In genomic region chr14:94026886-94027469, GRCh38 we compare ENCODE assay signal across 1 cellular context.
TF ChIP-seq lines count a peak whose summit lies in the region.

No MANE protein-coding gene starts in this region.

TF ChIP-seq in H1, 55 proteins besides CTCF, POLR2A, EP300 and RAD21:
- TF ChIP-seq CHD7 (IDR thresholded peaks at IDR 0.05; ENCODE audit: insufficient replicate concordance, low read length) (no peak), CEBPB (IDR thresholded peaks at IDR 0.05; ENCODE audit: low read depth, low read length) (no peak), BCL11A (IDR thresholded peaks at IDR 0.05; ENCODE audit: low read depth in 2 of 2, low read length in 2 of 2) (no peak), KDM1A (IDR thresholded peaks at IDR 0.05; ENCODE audit: borderline replicate concordance, low read length) (no peak), JUN (IDR thresholded peaks at IDR 0.05; ENCODE audit: low read depth, low read length) (no peak), SRF (IDR thresholded peaks at IDR 0.05; ENCODE audit: low read depth, low read length) (no peak), RNF2 (IDR thresholded peaks at IDR 0.05; ENCODE audit: borderline replicate concordance, low read depth, low read length, missing control alignments, poor library complexity, severe bottlenecking) (no peak), ASH2L (IDR thresholded peaks at IDR 0.05; ENCODE audit: low read length) (no peak)
